In genomic region chr5:178163772-178164735, GRCh38 we compare ENCODE assay signal across 8 cellular contexts. TPM values are rescaled to one million over a fixed set of nuclear protein-coding genes. Genes with fewer than 3 reads are reported as not detected.
A peak's percentile ranks its signal among the peaks of the same experiment; 100 is the strongest.
DNase-seq lines count a peak whose midpoint lies in the region; ATAC-seq and TF ChIP-seq lines count a peak whose summit lies in the region.

No MANE protein-coding gene starts in this region.

- H3K27ac Mint-ChIP-seq in activated naive CD4-positive, alpha-beta T cell treated with anti-CD3 and anti-CD28 coated beads, Interleukin-2, amount 10 ng/mL, durations not matched to agents 7 days and 5 days, result no peak overlapping the region
- no peak overlapping the region for H3K27ac Mint-ChIP-seq in type B pancreatic cell

- no peaks in the 10 kb centered on the region for H3K9me3 Mint-ChIP-seq in activated naive CD4-positive, alpha-beta T cell treated with anti-CD3 and anti-CD28 coated beads, Interleukin-2, amount 10 ng/mL, durations not matched to agents 7 days and 5 days
- no peaks in the 10 kb centered on the region for H3K9me3 Mint-ChIP-seq in type B pancreatic cell

- ATAC-seq in HG02571 (IDR thresholded peaks at IDR 0.05; ENCODE audit: unreplicated experiment) (peak; percentile 84), SK-N-SH treated with all-trans-retinoic acid at 6 μM for 48 hours (peak; percentile 99), Right ventricle myocardium inferior (peak; percentile 91)

- H3K36me3 Mint-ChIP-seq in activated naive CD4-positive, alpha-beta T cell treated with anti-CD3 and anti-CD28 coated beads, Interleukin-2, amount 10 ng/mL, durations not matched to agents 7 days and 5 days, result no peaks in the 10 kb centered on the region
- no peaks in the 10 kb centered on the region for H3K36me3 Mint-ChIP-seq in type B pancreatic cell

- no peak overlapping the region for H3K4me3 Mint-ChIP-seq in activated naive CD4-positive, alpha-beta T cell treated with anti-CD3 and anti-CD28 coated beads, Interleukin-2, amount 10 ng/mL, durations not matched to agents 7 days and 5 days
- H3K4me3 Mint-ChIP-seq in type B pancreatic cell, result peak overlapping the region; percentile 61

- peak; percentile 84 for DNase-seq in NCI-H1105 (lab: John Stamatoyannopoulos, UW)
- peak; percentile 93 for DNase-seq in activated naive CD4-positive, alpha-beta T cell treated with anti-CD3 and anti-CD28 coated beads, Interleukin-2, amount 10 ng/mL, durations not matched to agents 7 days and 5 days
- peak; percentile 93 for DNase-seq in Right ventricle myocardium inferior (ENCODE audit: missing footprints)
- peak; percentile 65 for DNase-seq in pons (ENCODE audit: low spot score)
- peak; percentile 94 for DNase-seq in type B pancreatic cell (ENCODE audit: extremely low spot score, unreplicated experiment)

- TF ChIP-seq CTCF in GM12801 (IDR thresholded peaks at IDR 0.05; ENCODE audit: extremely low read depth, insufficient read length) (peak; percentile 77), type B pancreatic cell (conservative IDR thresholded peaks at IDR 0.05) (peak; percentile 99)

- intact Hi-C loops in Right ventricle myocardium inferior (cut with DNase I), result loop anchor here (1.0 kb wide), 1 partner anchor 88 kb away; no protein-coding TSS in a partner anchor

- CTCF ChIA-PET in activated naive CD4-positive, alpha-beta T cell treated with anti-CD3 and anti-CD28 coated beads, Interleukin-2, amount 10 ng/mL, durations not matched to agents 7 days and 5 days (lab: Charles Lee), result interaction anchor here (0.6 to 3.7 kb wide), 3 partner anchors 9 to 88 kb away, joined by 4 to 50 read pairs (median 4); partner anchors contain the start of gene NHP2

- peaks cover 51% of the 10 kb centered on the region for H3K27me3 Mint-ChIP-seq in activated naive CD4-positive, alpha-beta T cell treated with anti-CD3 and anti-CD28 coated beads, Interleukin-2, amount 10 ng/mL, durations not matched to agents 7 days and 5 days
- H3K27me3 Mint-ChIP-seq in type B pancreatic cell, result peaks cover 32% of the 10 kb centered on the region

- peaks cover 11% of the 10 kb centered on the region for H3K4me1 Mint-ChIP-seq in activated naive CD4-positive, alpha-beta T cell treated with anti-CD3 and anti-CD28 coated beads, Interleukin-2, amount 10 ng/mL, durations not matched to agents 7 days and 5 days
- H3K4me1 Mint-ChIP-seq in type B pancreatic cell (ENCODE audit: unreplicated experiment), result no peaks in the 10 kb centered on the region

TF ChIP-seq in SK-N-SH treated with all-trans-retinoic acid at 6 μM for 48 hours, 23 proteins besides CTCF, POLR2A, EP300 and RAD21:
- TF ChIP-seq, protein P1, sequence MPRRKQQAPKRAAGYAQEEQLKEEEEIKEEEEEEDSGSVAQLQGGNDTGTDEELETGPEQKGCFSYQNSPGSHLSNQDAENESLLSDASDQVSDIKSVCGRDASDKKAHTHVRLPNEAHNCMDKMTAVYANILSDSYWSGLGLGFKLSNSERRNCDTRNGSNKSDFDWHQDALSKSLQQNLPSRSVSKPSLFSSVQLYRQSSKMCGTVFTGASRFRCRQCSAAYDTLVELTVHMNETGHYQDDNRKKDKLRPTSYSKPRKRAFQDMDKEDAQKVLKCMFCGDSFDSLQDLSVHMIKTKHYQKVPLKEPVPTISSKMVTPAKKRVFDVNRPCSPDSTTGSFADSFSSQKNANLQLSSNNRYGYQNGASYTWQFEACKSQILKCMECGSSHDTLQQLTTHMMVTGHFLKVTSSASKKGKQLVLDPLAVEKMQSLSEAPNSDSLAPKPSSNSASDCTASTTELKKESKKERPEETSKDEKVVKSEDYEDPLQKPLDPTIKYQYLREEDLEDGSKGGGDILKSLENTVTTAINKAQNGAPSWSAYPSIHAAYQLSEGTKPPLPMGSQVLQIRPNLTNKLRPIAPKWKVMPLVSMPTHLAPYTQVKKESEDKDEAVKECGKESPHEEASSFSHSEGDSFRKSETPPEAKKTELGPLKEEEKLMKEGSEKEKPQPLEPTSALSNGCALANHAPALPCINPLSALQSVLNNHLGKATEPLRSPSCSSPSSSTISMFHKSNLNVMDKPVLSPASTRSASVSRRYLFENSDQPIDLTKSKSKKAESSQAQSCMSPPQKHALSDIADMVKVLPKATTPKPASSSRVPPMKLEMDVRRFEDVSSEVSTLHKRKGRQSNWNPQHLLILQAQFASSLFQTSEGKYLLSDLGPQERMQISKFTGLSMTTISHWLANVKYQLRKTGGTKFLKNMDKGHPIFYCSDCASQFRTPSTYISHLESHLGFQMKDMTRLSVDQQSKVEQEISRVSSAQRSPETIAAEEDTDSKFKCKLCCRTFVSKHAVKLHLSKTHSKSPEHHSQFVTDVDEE (CRISPR knock-in tag; IDR thresholded peaks at IDR 0.05), result no peak
- TF ChIP-seq SNAI2 (CRISPR knock-in tag; IDR thresholded peaks at IDR 0.05) (no peak), PATZ1 (CRISPR knock-in tag; IDR thresholded peaks at IDR 0.05; ENCODE audit: borderline replicate concordance) (no peak), ZFP3 (CRISPR knock-in tag; IDR thresholded peaks at IDR 0.05) (no peak), PPARA (CRISPR knock-in tag; IDR thresholded peaks at IDR 0.05; ENCODE audit: borderline replicate concordance) (no peak)

RNA-seq across cellular contexts. Expression of gene NHP2, which starts 10.4 kb away (rescaled TPM):
- total RNA-seq in Right ventricle myocardium inferior (79.8 TPM), type B pancreatic cell (ENCODE audit: low replicate concordance) (136 and 161 TPM in 2 replicates)

RNA-seq across cellular contexts. Expression of gene GMCL2, which starts 23.1 kb away (rescaled TPM):
- total RNA-seq in Right ventricle myocardium inferior, result not detected
- not detected in 2 replicates for total RNA-seq in type B pancreatic cell (ENCODE audit: low replicate concordance)

RNA-seq across cellular contexts. Expression of gene RMND5B, which starts 33.2 kb away (rescaled TPM):
- 35.2 TPM for total RNA-seq in Right ventricle myocardium inferior
- 41.8 and 52.1 TPM in 2 replicates for total RNA-seq in type B pancreatic cell (ENCODE audit: low replicate concordance)

RNA-seq across cellular contexts. Expression of gene HNRNPAB, which starts 40.3 kb away (rescaled TPM):
- 85.6 TPM for total RNA-seq in Right ventricle myocardium inferior
- 174 and 245 TPM in 2 replicates for total RNA-seq in type B pancreatic cell (ENCODE audit: low replicate concordance)

RNA-seq across cellular contexts. Expression of gene N4BP3, which starts 50.7 kb away (rescaled TPM):
- total RNA-seq in Right ventricle myocardium inferior (2.9 TPM), type B pancreatic cell (ENCODE audit: low replicate concordance) (6.6 and 11.2 TPM in 2 replicates)

Comparison
In these comparisons a context has a peak if more than half of its experiments do, and no peak if none do; other contexts are left out.
1. Peak in every context shown above with its lines: DNase-seq and ATAC-seq.